Comparison of ENCODE assay signal across 8 cellular contexts in the genomic region with DNA sequence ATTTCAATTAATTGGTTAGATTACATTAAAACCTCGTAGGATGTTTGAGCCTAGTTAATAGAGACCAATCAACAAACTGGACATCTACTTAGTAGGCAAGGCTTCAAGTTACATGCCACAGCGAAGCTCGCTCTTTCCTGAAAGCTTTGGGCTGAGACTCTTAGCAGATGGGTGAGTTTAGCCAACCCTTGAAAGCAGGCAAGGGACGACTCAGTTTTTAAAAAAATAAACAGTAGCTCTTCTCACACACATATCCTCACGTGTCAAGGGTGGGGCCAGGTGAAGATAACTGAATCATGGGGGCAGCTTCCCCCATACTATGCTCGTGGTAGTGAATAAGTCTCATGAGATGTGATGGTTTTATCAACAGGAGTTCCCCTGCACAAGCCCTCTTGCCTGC.
DNase-seq lines count a peak whose midpoint lies in the region; ATAC-seq, FAIRE-seq and TF ChIP-seq lines count a peak whose summit lies in the region.

No MANE protein-coding gene starts in this region.

- no peak for TF ChIP-seq POLR2A in NB4 (IDR thresholded peaks at IDR 0.05; ENCODE audit: extremely low read depth, insufficient read length)

- H3K4me3 ChIP-seq in DOHH2 (ENCODE audit: low read length) (peak overlapping the region; percentile 99), NB4 (ENCODE audit: low read depth, low read length) (peak overlapping the region; percentile 97), coronary artery (peak overlapping the region; percentile 76), neuron (ENCODE audit: low read length) (peak overlapping the region; percentile 67)

- H3F3A ChIP-seq in DOHH2 (ENCODE audit: control insufficient read depth, insufficient read depth) = peaks cover 34% of the 10 kb centered on the region

- TF ChIP-seq CTCF in DOHH2 (IDR thresholded peaks at IDR 0.05; ENCODE audit: low read depth, low read length, poor library complexity, severe bottlenecking) (no peak), NB4 (IDR thresholded peaks at IDR 0.05; ENCODE audit: low read depth, low read length) (no peak), coronary artery (IDR thresholded peaks at IDR 0.05) (no peak), D721Med (IDR thresholded peaks at IDR 0.05; ENCODE audit: insufficient read depth, missing control alignments) (no peak)

- peak overlapping the region; percentile 78 for H3K4me2 ChIP-seq in DOHH2 (ENCODE audit: low read length)

- H3K4me1 ChIP-seq in DOHH2 (ENCODE audit: control insufficient read depth, low read length) = peaks cover 26% of the 10 kb centered on the region
- peaks cover 12% of the 10 kb centered on the region for H3K4me1 ChIP-seq in neuron (ENCODE audit: insufficient read depth, low read length)

- H3K27me3 ChIP-seq in DOHH2 (ENCODE audit: control insufficient read depth, low read length) (no peaks in the 10 kb centered on the region), neuron (ENCODE audit: insufficient read depth, low read length) (no peaks in the 10 kb centered on the region)

- H3K79me2 ChIP-seq in DOHH2 (ENCODE audit: control insufficient read depth, low read length) = peaks cover 55% of the 10 kb centered on the region

- DNase-seq in NB4 (ENCODE audit: low read depth) (peak; percentile 26), coronary artery (ENCODE audit: low spot score) (no peak), KBM-7 (no peak), D721Med (ENCODE audit: insufficient read length, low spot score) (no peak), SKM-1 (lab: John Stamatoyannopoulos, UW; ENCODE audit: unreplicated experiment) (no peak)

- H3K9me3 ChIP-seq in DOHH2 (ENCODE audit: control insufficient read depth, insufficient read depth, low read length) = peaks cover 3% of the 10 kb centered on the region; the same call in 1 of the 2 replicates
- H3K9me3 ChIP-seq in neuron (ENCODE audit: low read length) = no peaks in the 10 kb centered on the region

- H3K9me2 ChIP-seq in DOHH2 (replicated peaks; ENCODE audit: control insufficient read depth, low read length) = no peaks in the 10 kb centered on the region

- ATAC-seq in HG03095 (IDR thresholded peaks at IDR 0.05; ENCODE audit: unreplicated experiment) = no peak

- H4K20me1 ChIP-seq in DOHH2 (ENCODE audit: control insufficient read depth, insufficient read depth, low read depth, low read length) = no peaks in the 10 kb centered on the region

- in situ Hi-C loops in KBM-7 (cut with MboI; ENCODE audit: low pct_unique_long_range_greater_than_20kb, low sequenced_read_pairs) = no loop called here

- H2AFZ ChIP-seq in neuron (ENCODE audit: low read depth, low read length) = peak overlapping the region; percentile 19

- H3K36me3 ChIP-seq in DOHH2 (ENCODE audit: control insufficient read depth, low read length) (peaks cover 56% of the 10 kb centered on the region), neuron (ENCODE audit: insufficient read depth, low read length) (peaks cover under 1% of the 10 kb centered on the region)

- H3K27ac ChIP-seq in DOHH2 (ENCODE audit: low read depth, low read length) = peak overlapping the region; percentile 51
- H3K27ac ChIP-seq in coronary artery = no peak overlapping the region

- no peak for FAIRE-seq in D721Med (lab: Jason Lieb, UNC)
